8 cellular contexts compared by ENCODE assay signal in the genomic region with DNA sequence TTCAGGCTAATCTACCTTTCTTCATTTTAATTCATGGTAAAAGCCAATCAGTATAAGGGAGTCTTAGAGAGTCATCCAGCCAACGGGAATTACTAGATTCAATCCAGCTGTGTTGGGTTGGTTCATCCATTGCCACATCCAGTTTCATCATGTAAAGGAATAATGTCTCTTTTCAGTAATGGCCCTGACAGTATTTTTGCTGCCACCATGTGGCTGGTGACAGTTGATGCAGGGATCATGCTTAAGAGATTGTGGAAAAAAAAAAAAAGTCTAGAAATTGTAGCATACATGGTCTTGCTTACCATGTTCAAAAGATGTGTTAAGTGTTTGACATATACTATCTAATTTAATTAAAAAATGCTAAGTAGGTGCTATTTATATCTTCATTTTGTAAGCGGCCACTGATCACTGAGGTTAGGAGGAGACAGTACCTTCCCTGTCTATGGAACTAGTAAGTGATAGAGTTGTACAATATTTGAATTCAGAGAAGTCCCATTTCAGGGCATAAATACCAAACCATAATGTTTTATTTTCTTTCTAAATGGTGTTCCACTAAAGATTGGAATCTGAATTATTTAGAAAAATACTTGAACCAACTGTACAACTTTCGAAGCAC.
DNase-seq lines count a peak whose midpoint lies in the region; ATAC-seq, FAIRE-seq and TF ChIP-seq lines count a peak whose summit lies in the region.

No MANE protein-coding gene starts in this region.

- no peaks in the 10 kb centered on the region for H3K79me2 ChIP-seq in mesendoderm (ENCODE audit: control insufficient read depth, insufficient read depth, low read length)

- H3K36me3 Mint-ChIP-seq in activated naive CD4-positive, alpha-beta T cell treated with anti-CD3 and anti-CD28 coated beads, Interleukin-2, amount 50 U/mL, for 72 hours = no peaks in the 10 kb centered on the region

- ATAC-seq in GM18861 (IDR thresholded peaks at IDR 0.05; ENCODE audit: unreplicated experiment) (peak; percentile 90), HG03095 (IDR thresholded peaks at IDR 0.05; ENCODE audit: unreplicated experiment) (peak; percentile 71)
- no peak for ATAC-seq in activated naive CD4-positive, alpha-beta T cell treated with anti-CD3 and anti-CD28 coated beads, Interleukin-2, amount 50 U/mL, for 72 hours

- no peak overlapping the region for H3K56ac ChIP-seq in mesendoderm (ENCODE audit: low read length)

- DNase-seq in CMK (ENCODE audit: low read depth) (peak; percentile 1), NCI-H460 (ENCODE audit: extremely low read depth, low read depth) (peak; percentile 23), bronchial epithelial cell (ENCODE audit: low read depth) (peak; percentile 62), mesendoderm (peak; percentile 77)
- no peak for DNase-seq in activated naive CD4-positive, alpha-beta T cell treated with anti-CD3 and anti-CD28 coated beads, Interleukin-2, amount 50 U/mL, for 72 hours (ENCODE audit: low spot score in 2 of 2)
- no peak for DNase-seq in stimulated activated CD4-positive, alpha-beta T cell treated with anti-CD3 and anti-CD28 coated beads, Interleukin-4, amount 100 ng/mL, for 4 hours

- H3K18ac ChIP-seq in mesendoderm (ENCODE audit: low read length) = no peak overlapping the region

- H3K36me3 ChIP-seq in bronchial epithelial cell (ENCODE audit: control insufficient read depth, insufficient read depth, low read length) (no peaks in the 10 kb centered on the region), mesendoderm (ENCODE audit: control insufficient read depth, insufficient read depth, low read length) (no peaks in the 10 kb centered on the region)

- no peak overlapping the region for H3K4me2 ChIP-seq in mesendoderm (ENCODE audit: low read length)

- H2AK5ac ChIP-seq in mesendoderm (ENCODE audit: low read length) = no peak overlapping the region

- H3K27me3 ChIP-seq in bronchial epithelial cell (ENCODE audit: control insufficient read depth, insufficient read depth, low read length) (no peaks in the 10 kb centered on the region), mesendoderm (ENCODE audit: insufficient read depth, low read length, poor library complexity) (no peaks in the 10 kb centered on the region)

- no peak overlapping the region for H2BK15ac ChIP-seq in mesendoderm (replicated peaks; ENCODE audit: low read depth)

- H4K5ac ChIP-seq in mesendoderm (ENCODE audit: low read length) = no peak overlapping the region

- no peak overlapping the region for H2BK120ac ChIP-seq in mesendoderm (ENCODE audit: low read depth, low read length)

- H3K4me3 ChIP-seq in bronchial epithelial cell (ENCODE audit: low read depth, low read length) (no peak overlapping the region), mesendoderm (ENCODE audit: low read length) (no peak overlapping the region)

- no peak for FAIRE-seq in bronchial epithelial cell (lab: Jason Lieb, UNC)

- WGBS in mesendoderm (ENCODE audit: extremely low coverage, insufficient coverage, low lambda C conversion rate) = no CpG with 5 or more reads among the region's 3 CpGs

- no peak overlapping the region for H3K27ac Mint-ChIP-seq in activated naive CD4-positive, alpha-beta T cell treated with anti-CD3 and anti-CD28 coated beads, Interleukin-2, amount 50 U/mL, for 72 hours

- H3K79me1 ChIP-seq in mesendoderm (ENCODE audit: low read length) = no peaks in the 10 kb centered on the region

- no peak overlapping the region for H4K8ac ChIP-seq in mesendoderm (ENCODE audit: low read depth, low read length)

- H3K4me1 ChIP-seq in mesendoderm (ENCODE audit: control insufficient read depth, low read depth, low read length) = no peaks in the 10 kb centered on the region

- H3K27ac ChIP-seq in mesendoderm (ENCODE audit: low read depth, low read length) = no peak overlapping the region

- H3K9me3 Mint-ChIP-seq in activated naive CD4-positive, alpha-beta T cell treated with anti-CD3 and anti-CD28 coated beads, Interleukin-2, amount 50 U/mL, for 72 hours = peaks cover 6 to 21% of the 10 kb centered on the region in 2 donors

- H2BK5ac ChIP-seq in mesendoderm (ENCODE audit: low read length) = no peak overlapping the region

- no peak overlapping the region for H3K9ac ChIP-seq in mesendoderm (ENCODE audit: low read length)

- no peak overlapping the region for H3K4ac ChIP-seq in mesendoderm (ENCODE audit: low read depth, low read length)

- H3K23ac ChIP-seq in mesendoderm (ENCODE audit: low read length) = no peak overlapping the region

- peak; percentile 59 for TF ChIP-seq CTCF in bronchial epithelial cell (IDR thresholded peaks at IDR 0.05; ENCODE audit: insufficient read depth, low read length, severe bottlenecking)

Comparison
In these comparisons a context has a peak if more than half of its experiments do, and no peak if none do; other contexts are left out.
1. DNase-seq: peak in CMK (single experiment), NCI-H460 (single experiment), bronchial epithelial cell (single experiment) and mesendoderm (single experiment); none in activated naive CD4-positive, alpha-beta T cell treated with anti-CD3 and anti-CD28 coated beads, Interleukin-2, amount 50 U/mL, for 72 hours (0 of 2) and stimulated activated CD4-positive, alpha-beta T cell treated with anti-CD3 and anti-CD28 coated beads, Interleukin-4, amount 100 ng/mL, for 4 hours (0 of 2).
2. ATAC-seq: peak in GM18861 (single experiment) and HG03095 (single experiment); none in activated naive CD4-positive, alpha-beta T cell treated with anti-CD3 and anti-CD28 coated beads, Interleukin-2, amount 50 U/mL, for 72 hours (0 of 2).